13 cellular contexts compared by ENCODE assay signal in genomic region chr2:219626540-219626939, GRCh38. TPM values are rescaled to one million over a fixed set of nuclear protein-coding genes. Genes with fewer than 3 reads are reported as not detected.
DNase-seq lines count a peak whose midpoint lies in the region; ATAC-seq and TF ChIP-seq lines count a peak whose summit lies in the region.
"Had no signal": no experiment of that assay in that cellular context is flagged by ENCODE, and none has a peak within 500 bp of the region (broad histone marks: within the 10 kb centered on the region; RNA-seq: fewer than 3 reads in every experiment).

No MANE protein-coding gene starts in this region.

- no peak for DNase-seq in CD4-positive, CD25-positive, alpha-beta regulatory T cell
- no peak for DNase-seq in Caco-2
- DNase-seq in activated naive CD8-positive, alpha-beta T cell treated with anti-CD3 and anti-CD28 coated beads, Interleukin-2, amount 10 ng/mL, durations not matched to agents 7 days and 5 days: peak; percentile 20
- no peak for DNase-seq in naive B cell
- DNase-seq in left lung: no peak
- no peak for DNase-seq in kidney tubule cell (ENCODE audit: low spot score)
- no peak for DNase-seq in stimulated activated CD4-positive, alpha-beta T cell treated with anti-CD3 and anti-CD28 coated beads, Interleukin-2, amount 100 ng/mL, for 48 hours
- DNase-seq: activated naive CD4-positive, alpha-beta T cell treated with anti-CD3 and anti-CD28 coated beads, Interleukin-2, amount 50 U/mL, for 16 hours; NCI-H510A treated with DMSO at 0.1 percent for 48 hours had no signal

- no peak for TF ChIP-seq CTCF in Caco-2 (IDR thresholded peaks at IDR 0.05; ENCODE audit: insufficient read depth in 1 of 2, low read depth in 1 of 2, low read length in 1 of 2, severe bottlenecking in 1 of 2, unreplicated experiment in 1 of 2)
- TF ChIP-seq CTCF in left lung (IDR thresholded peaks at IDR 0.05): no peak

- CTCF ChIA-PET in Caco-2 (lab: Charles Lee): no interaction called here

- BruUV-seq in Caco-2 (replicated peaks; lab: Mats Ljungman, UMichigan): no TSS peak

- H3K4me3 Mint-ChIP-seq in CD4-positive, CD25-positive, alpha-beta regulatory T cell: peak overlapping the region in 3 of 4 donors; percentile 72 to 74 (median 74)
- H3K4me3 Mint-ChIP-seq in Caco-2 (ENCODE audit: unreplicated experiment): peak overlapping the region; percentile 80
- peak overlapping the region; percentile 59 for H3K4me3 Mint-ChIP-seq in activated naive CD8-positive, alpha-beta T cell treated with anti-CD3 and anti-CD28 coated beads, Interleukin-2, amount 10 ng/mL, durations not matched to agents 7 days and 5 days
- H3K4me3 Mint-ChIP-seq in naive B cell: peak overlapping the region; percentile 68 to 92 (median 85)

- no peak overlapping the region for H3K27ac Mint-ChIP-seq in CD4-positive, CD25-positive, alpha-beta regulatory T cell
- peak overlapping the region; percentile 39 for H3K27ac Mint-ChIP-seq in Caco-2 (ENCODE audit: unreplicated experiment)
- no peak overlapping the region for H3K27ac Mint-ChIP-seq in activated naive CD8-positive, alpha-beta T cell treated with anti-CD3 and anti-CD28 coated beads, Interleukin-2, amount 10 ng/mL, durations not matched to agents 7 days and 5 days
- no peak overlapping the region for H3K27ac Mint-ChIP-seq in naive B cell
- H3K27ac Mint-ChIP-seq: dendritic cell treated with granulocyte-macrophage colony-stimulating factor and Interleukin-4, amounts not matched to agents 40 ng/mL and 50 ng/mL, for 4 days had no signal

- no peaks in the 10 kb centered on the region for H3K9me3 ChIP-seq in CD4-positive, CD25-positive, alpha-beta regulatory T cell (ENCODE audit: control insufficient read depth in 2 of 2, low read length in 2 of 2)
- H3K9me3 ChIP-seq in Caco-2: no peaks in the 10 kb centered on the region
- no peaks in the 10 kb centered on the region for H3K9me3 ChIP-seq in left lung
- H3K9me3 ChIP-seq: suprapubic skin had no signal

- intact Hi-C loops in Caco-2 (cut with micrococcal nuclease; ENCODE audit: unreplicated experiment): no loop called here
- intact Hi-C loops in left lung (cut with DNase I): no loop called here

- ATAC-seq in CD4-positive, CD25-positive, alpha-beta regulatory T cell (ENCODE audit: low read depth in 2 of 2): no peak
- no peak for ATAC-seq in activated naive CD8-positive, alpha-beta T cell treated with anti-CD3 and anti-CD28 coated beads, Interleukin-2, amount 10 ng/mL, durations not matched to agents 7 days and 5 days (ENCODE audit: low read depth)
- ATAC-seq in naive B cell (ENCODE audit: low read depth in 2 of 2) (no peak), left lung (no peak), GM21576 (IDR thresholded peaks at IDR 0.05; ENCODE audit: unreplicated experiment) (no peak)

- H3K4me3 ChIP-seq in CD4-positive, CD25-positive, alpha-beta regulatory T cell (ENCODE audit: low read depth, low read length): no peak overlapping the region
- H3K4me3 ChIP-seq in Caco-2 (ENCODE audit: low read depth, low read length) (no peak overlapping the region), left lung (no peak overlapping the region)

- peaks cover 0 to 7% (median 0%) of the 10 kb centered on the region in 4 donors for H3K4me1 Mint-ChIP-seq in CD4-positive, CD25-positive, alpha-beta regulatory T cell
- H3K4me1 Mint-ChIP-seq in Caco-2 (ENCODE audit: low read depth, unreplicated experiment): no peaks in the 10 kb centered on the region
- no peaks in the 10 kb centered on the region for H3K4me1 Mint-ChIP-seq in activated naive CD8-positive, alpha-beta T cell treated with anti-CD3 and anti-CD28 coated beads, Interleukin-2, amount 10 ng/mL, durations not matched to agents 7 days and 5 days
- peaks cover 14 to 18% (median 15%) of the 10 kb centered on the region in 3 donors for H3K4me1 Mint-ChIP-seq in naive B cell

- POLR2A ChIA-PET in Caco-2 (lab: Charles Lee): interaction anchor here (0.5 kb wide), 1 partner anchor 184 kb away, joined by 3 read pairs; no protein-coding TSS in a partner anchor
- POLR2A ChIA-PET in activated naive CD8-positive, alpha-beta T cell treated with anti-CD3 and anti-CD28 coated beads, Interleukin-2, amount 10 ng/mL, durations not matched to agents 7 days and 5 days (lab: Charles Lee): no interaction called here

- H3K27me3 ChIP-seq in CD4-positive, CD25-positive, alpha-beta regulatory T cell (ENCODE audit: control insufficient read depth, insufficient read depth, low read length): peaks cover 12% of the 10 kb centered on the region
- H3K27me3 ChIP-seq in Caco-2 (replicated peaks; ENCODE audit: control insufficient read depth, insufficient read depth, low read length) (no peaks in the 10 kb centered on the region), left lung (peaks cover 0 to 48% of the 10 kb centered on the region in 2 donors)

- peaks cover 5% of the 10 kb centered on the region for H3K4me1 ChIP-seq in CD4-positive, CD25-positive, alpha-beta regulatory T cell (ENCODE audit: control insufficient read depth, insufficient read depth, low read length, poor library complexity, severe bottlenecking)
- H3K4me1 ChIP-seq in Caco-2 (no peaks in the 10 kb centered on the region), left lung (peaks cover 6 to 7% of the 10 kb centered on the region in 2 donors)

- H3K36me3 ChIP-seq in CD4-positive, CD25-positive, alpha-beta regulatory T cell (ENCODE audit: control insufficient read depth, insufficient read depth, low read length): no peaks in the 10 kb centered on the region
- no peaks in the 10 kb centered on the region for H3K36me3 ChIP-seq in Caco-2 (ENCODE audit: control insufficient read depth, insufficient read depth, low read length)
- no peaks in the 10 kb centered on the region for H3K36me3 ChIP-seq in left lung
- H3K36me3 ChIP-seq: suprapubic skin had no signal

- H3K27me3 Mint-ChIP-seq in CD4-positive, CD25-positive, alpha-beta regulatory T cell: peaks cover 33% of the 10 kb centered on the region
- H3K27me3 Mint-ChIP-seq in Caco-2 (ENCODE audit: insufficient read depth, unreplicated experiment): no peaks in the 10 kb centered on the region
- H3K27me3 Mint-ChIP-seq in activated naive CD8-positive, alpha-beta T cell treated with anti-CD3 and anti-CD28 coated beads, Interleukin-2, amount 10 ng/mL, durations not matched to agents 7 days and 5 days: peaks cover 24% of the 10 kb centered on the region
- peaks cover 32 to 88% (median 80%) of the 10 kb centered on the region in 3 donors for H3K27me3 Mint-ChIP-seq in naive B cell

- no peaks in the 10 kb centered on the region for H3K9me3 Mint-ChIP-seq in CD4-positive, CD25-positive, alpha-beta regulatory T cell
- H3K9me3 Mint-ChIP-seq in Caco-2 (ENCODE audit: unreplicated experiment) (no peaks in the 10 kb centered on the region), naive B cell (peaks cover 0 to 3% (median 0%) of the 10 kb centered on the region in 7 donors)
- H3K9me3 Mint-ChIP-seq in activated naive CD8-positive, alpha-beta T cell treated with anti-CD3 and anti-CD28 coated beads, Interleukin-2, amount 10 ng/mL, durations not matched to agents 7 days and 5 days: no peaks in the 10 kb centered on the region
- H3K9me3 Mint-ChIP-seq: dendritic cell treated with granulocyte-macrophage colony-stimulating factor and Interleukin-4, amounts not matched to agents 40 ng/mL and 50 ng/mL, for 4 days had no signal

- H3K36me3 Mint-ChIP-seq in CD4-positive, CD25-positive, alpha-beta regulatory T cell: peaks cover 4% of the 10 kb centered on the region
- peaks cover 6% of the 10 kb centered on the region for H3K36me3 Mint-ChIP-seq in Caco-2 (ENCODE audit: insufficient read depth, unreplicated experiment)
- no peaks in the 10 kb centered on the region for H3K36me3 Mint-ChIP-seq in activated naive CD8-positive, alpha-beta T cell treated with anti-CD3 and anti-CD28 coated beads, Interleukin-2, amount 10 ng/mL, durations not matched to agents 7 days and 5 days
- no peaks in the 10 kb centered on the region for H3K36me3 Mint-ChIP-seq in naive B cell

- no peak overlapping the region for H3K27ac ChIP-seq in CD4-positive, CD25-positive, alpha-beta regulatory T cell (ENCODE audit: insufficient read depth, low read length, poor library complexity, severe bottlenecking)
- no peak overlapping the region for H3K27ac ChIP-seq in left lung
- H3K27ac ChIP-seq: suprapubic skin had no signal

RNA-seq across cellular contexts. Expression of gene SLC4A3, which starts 0.9 kb away (rescaled TPM):
- total RNA-seq in CD4-positive, CD25-positive, alpha-beta regulatory T cell: not detected
- not detected for polyA plus RNA-seq in CD4-positive, CD25-positive, alpha-beta regulatory T cell
- total RNA-seq in Caco-2 (2022): 6.1 and 6.2 TPM in 2 replicates
- not detected for total RNA-seq in activated naive CD8-positive, alpha-beta T cell treated with anti-CD3 and anti-CD28 coated beads, Interleukin-2, amount 10 ng/mL, durations not matched to agents 7 days and 5 days
- polyA plus RNA-seq in naive B cell (ENCODE audit: low read depth in 6 of 6): not detected
- 1 to 10 TPM; 2.9 to 5.7 TPM for total RNA-seq in left lung

RNA-seq across cellular contexts. Expression of gene STK11IP, which starts 28.9 kb away (rescaled TPM):
- 45.7 TPM for total RNA-seq in CD4-positive, CD25-positive, alpha-beta regulatory T cell
- polyA plus RNA-seq in CD4-positive, CD25-positive, alpha-beta regulatory T cell: 10 to 100 TPM in 1 of 4 donors, 1 to 10 TPM in 3; 6.8 to 10.1 (median 8.4) TPM
- total RNA-seq in Caco-2 (2022) (21.7 and 24.3 TPM in 2 replicates), left lung (10 to 100 TPM; 25.1 to 30.3 TPM)
- 10 to 100 TPM; 36.3 to 37.5 TPM for total RNA-seq in activated naive CD8-positive, alpha-beta T cell treated with anti-CD3 and anti-CD28 coated beads, Interleukin-2, amount 10 ng/mL, durations not matched to agents 7 days and 5 days
- polyA plus RNA-seq in naive B cell (ENCODE audit: low read depth in 6 of 6): 10 to 100 TPM; 11.5 to 16.0 (median 13.5) TPM

RNA-seq across cellular contexts. Expression of gene INHA, which starts 54.4 kb away (rescaled TPM):
- not detected for total RNA-seq in CD4-positive, CD25-positive, alpha-beta regulatory T cell
- not detected for polyA plus RNA-seq in CD4-positive, CD25-positive, alpha-beta regulatory T cell
- total RNA-seq in Caco-2 (2022): 1.5 TPM in 2 replicates
- not detected for total RNA-seq in activated naive CD8-positive, alpha-beta T cell treated with anti-CD3 and anti-CD28 coated beads, Interleukin-2, amount 10 ng/mL, durations not matched to agents 7 days and 5 days
- not detected for polyA plus RNA-seq in naive B cell (ENCODE audit: low read depth in 6 of 6)
- under 1 TPM; 0.37 to 0.44 TPM for total RNA-seq in left lung
- total RNA-seq: pulmonary artery endothelial cell had no signal

RNA-seq across cellular contexts. Expression of gene OBSL1, which starts 55.2 kb away (rescaled TPM):
- total RNA-seq in CD4-positive, CD25-positive, alpha-beta regulatory T cell: 0.57 TPM
- polyA plus RNA-seq in CD4-positive, CD25-positive, alpha-beta regulatory T cell: not detected
- total RNA-seq in Caco-2 (2022) (56.2 and 57.6 TPM in 2 replicates), left lung (10 to 100 TPM; 43.4 to 65.0 TPM)
- not detected for total RNA-seq in activated naive CD8-positive, alpha-beta T cell treated with anti-CD3 and anti-CD28 coated beads, Interleukin-2, amount 10 ng/mL, durations not matched to agents 7 days and 5 days
- polyA plus RNA-seq in naive B cell (ENCODE audit: low read depth in 6 of 6): not detected
